4 cellular contexts compared by ENCODE assay signal in the genomic region with DNA sequence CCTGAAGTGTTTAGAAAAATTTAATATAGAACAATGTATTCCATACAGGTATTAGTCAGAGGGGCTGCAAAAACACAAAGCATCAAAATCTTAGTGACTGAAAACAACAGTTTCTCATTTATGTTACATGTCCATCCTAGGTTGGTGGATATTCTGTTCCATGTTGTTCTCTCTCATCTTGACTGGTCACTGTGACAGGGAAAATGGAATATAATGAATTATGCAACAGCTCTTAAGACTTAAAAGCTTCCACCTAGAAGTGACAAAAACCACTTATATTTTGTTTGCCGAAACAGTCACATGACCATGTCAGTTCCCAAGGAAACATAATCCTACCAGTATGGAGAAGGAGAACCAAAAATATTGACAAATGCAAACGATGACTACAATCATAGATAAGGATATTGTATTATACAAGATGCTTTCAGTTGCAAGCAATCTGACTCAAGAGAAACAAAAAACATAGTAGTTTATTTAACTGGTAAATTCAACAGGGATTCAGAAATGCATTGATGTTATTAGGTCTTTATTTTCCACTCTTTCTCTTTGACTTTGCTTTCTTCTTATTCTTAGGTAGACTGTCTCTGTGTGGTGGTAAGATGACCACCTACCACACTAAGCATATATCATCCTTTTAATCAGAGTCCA.
TF ChIP-seq lines count a peak whose summit lies in the region.

No MANE protein-coding gene starts in this region.

TF ChIP-seq in GM12891, 5 proteins besides CTCF, POLR2A, EP300 and RAD21:
- TF ChIP-seq TAF1 (IDR thresholded peaks at IDR 0.05; ENCODE audit: low read depth, low read length), result no peak
- TF ChIP-seq POU2F2 (IDR thresholded peaks at IDR 0.05; ENCODE audit: low read depth, low read length), result no peak
- no peak for TF ChIP-seq SPI1 (IDR thresholded peaks at IDR 0.05; ENCODE audit: low read depth, low read length)
- TF ChIP-seq PAX5 (IDR thresholded peaks at IDR 0.05; ENCODE audit: insufficient read depth, low read length, severe bottlenecking), result no peak
- no peak for TF ChIP-seq POLR2AphosphoS5 (IDR thresholded peaks at IDR 0.05; ENCODE audit: low read depth, low read length)

TF ChIP-seq in K562, 482 proteins besides CTCF, POLR2A, EP300 and RAD21:
- TF ChIP-seq NR2F6 (CRISPR knock-in tag; IDR thresholded peaks at IDR 0.05), result no peak
- TF ChIP-seq, protein P1, sequence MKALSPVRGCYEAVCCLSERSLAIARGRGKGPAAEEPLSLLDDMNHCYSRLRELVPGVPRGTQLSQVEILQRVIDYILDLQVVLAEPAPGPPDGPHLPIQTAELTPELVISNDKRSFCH (CRISPR knock-in tag; IDR thresholded peaks at IDR 0.05), result no peak
- TF ChIP-seq, protein P1 (tag; IDR thresholded peaks at IDR 0.05), result no peak
- TF ChIP-seq MAFG (tag; conservative IDR thresholded peaks at IDR 0.05), result no peak
- no peak for TF ChIP-seq ZNF384 (IDR thresholded peaks at IDR 0.05; ENCODE audit: low read depth, low read length)
- TF ChIP-seq EZH2 (IDR thresholded peaks at IDR 0.05; ENCODE audit: borderline replicate concordance, low read depth, low read length), result no peak
- TF ChIP-seq, protein P2, sequence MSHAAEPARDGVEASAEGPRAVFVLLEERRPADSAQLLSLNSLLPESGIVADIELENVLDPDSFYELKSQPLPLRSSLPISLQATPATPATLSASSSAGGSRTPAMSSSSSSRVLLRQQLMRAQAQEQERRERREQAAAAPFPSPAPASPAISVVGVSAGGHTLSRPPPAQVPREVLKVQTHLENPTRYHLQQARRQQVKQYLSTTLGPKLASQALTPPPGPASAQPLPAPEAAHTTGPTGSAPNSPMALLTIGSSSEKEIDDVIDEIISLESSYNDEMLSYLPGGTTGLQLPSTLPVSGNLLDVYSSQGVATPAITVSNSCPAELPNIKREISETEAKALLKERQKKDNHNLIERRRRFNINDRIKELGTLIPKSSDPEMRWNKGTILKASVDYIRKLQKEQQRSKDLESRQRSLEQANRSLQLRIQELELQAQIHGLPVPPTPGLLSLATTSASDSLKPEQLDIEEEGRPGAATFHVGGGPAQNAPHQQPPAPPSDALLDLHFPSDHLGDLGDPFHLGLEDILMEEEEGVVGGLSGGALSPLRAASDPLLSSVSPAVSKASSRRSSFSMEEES (CRISPR knock-in tag; IDR thresholded peaks at IDR 0.05), result peak; percentile 80
- no peak for TF ChIP-seq HNRNPK (IDR thresholded peaks at IDR 0.05; ENCODE audit: low read depth, low read length, poor library complexity, severe bottlenecking)
- 0 out of 2 replicates have a peak, but pooled peaks have one; percentile 9 for TF ChIP-seq RFX1 (IDR thresholded peaks at IDR 0.05)
- TF ChIP-seq PTRF (tag; IDR thresholded peaks at IDR 0.05), result no peak
- TF ChIP-seq, protein P3, sequence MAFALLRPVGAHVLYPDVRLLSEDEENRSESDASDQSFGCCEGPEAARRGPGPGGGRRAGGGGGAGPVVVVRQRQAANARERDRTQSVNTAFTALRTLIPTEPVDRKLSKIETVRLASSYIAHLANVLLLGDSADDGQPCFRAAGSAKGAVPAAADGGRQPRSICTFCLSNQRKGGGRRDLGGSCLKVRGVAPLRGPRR (CRISPR knock-in tag; IDR thresholded peaks at IDR 0.05), result no peak
TF ChIP-seq in K562: peak in this region for 2.

TF ChIP-seq in GM23338, 12 proteins besides CTCF, POLR2A, EP300 and RAD21 (continues in another document):
- TF ChIP-seq, protein P4, sequence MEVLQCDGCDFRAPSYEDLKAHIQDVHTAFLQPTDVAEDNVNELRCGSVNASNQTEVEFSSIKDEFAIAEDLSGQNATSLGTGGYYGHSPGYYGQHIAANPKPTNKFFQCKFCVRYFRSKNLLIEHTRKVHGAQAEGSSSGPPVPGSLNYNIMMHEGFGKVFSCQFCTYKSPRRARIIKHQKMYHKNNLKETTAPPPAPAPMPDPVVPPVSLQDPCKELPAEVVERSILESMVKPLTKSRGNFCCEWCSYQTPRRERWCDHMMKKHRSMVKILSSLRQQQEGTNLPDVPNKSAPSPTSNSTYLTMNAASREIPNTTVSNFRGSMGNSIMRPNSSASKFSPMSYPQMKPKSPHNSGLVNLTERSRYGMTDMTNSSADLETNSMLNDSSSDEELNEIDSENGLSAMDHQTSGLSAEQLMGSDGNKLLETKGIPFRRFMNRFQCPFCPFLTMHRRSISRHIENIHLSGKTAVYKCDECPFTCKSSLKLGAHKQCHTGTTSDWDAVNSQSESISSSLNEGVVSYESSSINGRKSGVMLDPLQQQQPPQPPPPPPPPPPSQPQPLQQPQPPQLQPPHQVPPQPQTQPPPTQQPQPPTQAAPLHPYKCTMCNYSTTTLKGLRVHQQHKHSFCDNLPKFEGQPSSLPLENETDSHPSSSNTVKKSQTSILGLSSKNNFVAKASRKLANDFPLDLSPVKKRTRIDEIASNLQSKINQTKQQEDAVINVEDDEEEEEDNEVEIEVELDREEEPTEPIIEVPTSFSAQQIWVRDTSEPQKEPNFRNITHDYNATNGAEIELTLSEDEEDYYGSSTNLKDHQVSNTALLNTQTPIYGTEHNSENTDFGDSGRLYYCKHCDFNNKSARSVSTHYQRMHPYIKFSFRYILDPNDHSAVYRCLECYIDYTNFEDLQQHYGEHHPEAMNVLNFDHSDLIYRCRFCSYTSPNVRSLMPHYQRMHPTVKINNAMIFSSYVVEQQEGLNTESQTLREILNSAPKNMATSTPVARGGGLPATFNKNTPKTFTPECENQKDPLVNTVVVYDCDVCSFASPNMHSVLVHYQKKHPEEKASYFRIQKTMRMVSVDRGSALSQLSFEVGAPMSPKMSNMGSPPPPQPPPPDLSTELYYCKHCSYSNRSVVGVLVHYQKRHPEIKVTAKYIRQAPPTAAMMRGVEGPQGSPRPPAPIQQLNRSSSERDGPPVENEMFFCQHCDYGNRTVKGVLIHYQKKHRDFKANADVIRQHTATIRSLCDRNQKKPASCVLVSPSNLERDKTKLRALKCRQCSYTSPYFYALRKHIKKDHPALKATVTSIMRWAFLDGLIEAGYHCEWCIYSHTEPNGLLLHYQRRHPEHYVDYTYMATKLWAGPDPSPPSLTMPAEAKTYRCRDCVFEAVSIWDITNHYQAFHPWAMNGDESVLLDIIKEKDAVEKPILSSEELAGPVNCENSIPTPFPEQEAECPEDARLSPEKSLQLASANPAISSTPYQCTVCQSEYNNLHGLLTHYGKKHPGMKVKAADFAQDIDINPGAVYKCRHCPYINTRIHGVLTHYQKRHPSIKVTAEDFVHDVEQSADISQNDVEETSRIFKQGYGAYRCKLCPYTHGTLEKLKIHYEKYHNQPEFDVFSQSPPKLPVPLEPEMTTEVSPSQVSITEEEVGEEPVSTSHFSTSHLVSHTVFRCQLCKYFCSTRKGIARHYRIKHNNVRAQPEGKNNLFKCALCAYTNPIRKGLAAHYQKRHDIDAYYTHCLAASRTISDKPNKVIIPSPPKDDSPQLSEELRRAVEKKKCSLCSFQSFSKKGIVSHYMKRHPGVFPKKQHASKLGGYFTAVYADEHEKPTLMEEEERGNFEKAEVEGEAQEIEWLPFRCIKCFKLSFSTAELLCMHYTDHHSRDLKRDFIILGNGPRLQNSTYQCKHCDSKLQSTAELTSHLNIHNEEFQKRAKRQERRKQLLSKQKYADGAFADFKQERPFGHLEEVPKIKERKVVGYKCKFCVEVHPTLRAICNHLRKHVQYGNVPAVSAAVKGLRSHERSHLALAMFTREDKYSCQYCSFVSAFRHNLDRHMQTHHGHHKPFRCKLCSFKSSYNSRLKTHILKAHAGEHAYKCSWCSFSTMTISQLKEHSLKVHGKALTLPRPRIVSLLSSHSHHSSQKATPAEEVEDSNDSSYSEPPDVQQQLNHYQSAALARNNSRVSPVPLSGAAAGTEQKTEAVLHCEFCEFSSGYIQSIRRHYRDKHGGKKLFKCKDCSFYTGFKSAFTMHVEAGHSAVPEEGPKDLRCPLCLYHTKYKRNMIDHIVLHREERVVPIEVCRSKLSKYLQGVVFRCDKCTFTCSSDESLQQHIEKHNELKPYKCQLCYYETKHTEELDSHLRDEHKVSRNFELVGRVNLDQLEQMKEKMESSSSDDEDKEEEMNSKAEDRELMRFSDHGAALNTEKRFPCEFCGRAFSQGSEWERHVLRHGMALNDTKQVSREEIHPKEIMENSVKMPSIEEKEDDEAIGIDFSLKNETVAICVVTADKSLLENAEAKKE (CRISPR knock-in tag; IDR thresholded peaks at IDR 0.05), result no peak
- no peak for TF ChIP-seq ZNF331 (CRISPR knock-in tag; IDR thresholded peaks at IDR 0.05; ENCODE audit: low read depth)
- no peak for TF ChIP-seq POLR2AphosphoS5 (IDR thresholded peaks at IDR 0.05; ENCODE audit: low read depth)
- no peak for TF ChIP-seq STAT1 (IDR thresholded peaks at IDR 0.05; ENCODE audit: unreplicated experiment)

TF ChIP-seq in SK-N-SH treated with all-trans-retinoic acid at 6 μM for 48 hours, 23 proteins besides CTCF, POLR2A, EP300 and RAD21:
- TF ChIP-seq PPARA (CRISPR knock-in tag; IDR thresholded peaks at IDR 0.05; ENCODE audit: borderline replicate concordance) (no peak), OSR1 (CRISPR knock-in tag; IDR thresholded peaks at IDR 0.05) (no peak), ZNF8 (CRISPR knock-in tag; IDR thresholded peaks at IDR 0.05) (no peak), ZFP3 (CRISPR knock-in tag; IDR thresholded peaks at IDR 0.05) (no peak), ZFP30 (CRISPR knock-in tag; IDR thresholded peaks at IDR 0.05) (no peak), CSDC2 (CRISPR knock-in tag; IDR thresholded peaks at IDR 0.05) (no peak), TCF4 (CRISPR knock-in tag; IDR thresholded peaks at IDR 0.05; ENCODE audit: borderline replicate concordance) (no peak), ZNF70 (CRISPR knock-in tag; IDR thresholded peaks at IDR 0.05) (no peak), SNAI2 (CRISPR knock-in tag; IDR thresholded peaks at IDR 0.05) (no peak), TOX (CRISPR knock-in tag; IDR thresholded peaks at IDR 0.05; ENCODE audit: borderline replicate concordance) (no peak), ISL1 (CRISPR knock-in tag; IDR thresholded peaks at IDR 0.05) (no peak)
- TF ChIP-seq, protein P5, sequence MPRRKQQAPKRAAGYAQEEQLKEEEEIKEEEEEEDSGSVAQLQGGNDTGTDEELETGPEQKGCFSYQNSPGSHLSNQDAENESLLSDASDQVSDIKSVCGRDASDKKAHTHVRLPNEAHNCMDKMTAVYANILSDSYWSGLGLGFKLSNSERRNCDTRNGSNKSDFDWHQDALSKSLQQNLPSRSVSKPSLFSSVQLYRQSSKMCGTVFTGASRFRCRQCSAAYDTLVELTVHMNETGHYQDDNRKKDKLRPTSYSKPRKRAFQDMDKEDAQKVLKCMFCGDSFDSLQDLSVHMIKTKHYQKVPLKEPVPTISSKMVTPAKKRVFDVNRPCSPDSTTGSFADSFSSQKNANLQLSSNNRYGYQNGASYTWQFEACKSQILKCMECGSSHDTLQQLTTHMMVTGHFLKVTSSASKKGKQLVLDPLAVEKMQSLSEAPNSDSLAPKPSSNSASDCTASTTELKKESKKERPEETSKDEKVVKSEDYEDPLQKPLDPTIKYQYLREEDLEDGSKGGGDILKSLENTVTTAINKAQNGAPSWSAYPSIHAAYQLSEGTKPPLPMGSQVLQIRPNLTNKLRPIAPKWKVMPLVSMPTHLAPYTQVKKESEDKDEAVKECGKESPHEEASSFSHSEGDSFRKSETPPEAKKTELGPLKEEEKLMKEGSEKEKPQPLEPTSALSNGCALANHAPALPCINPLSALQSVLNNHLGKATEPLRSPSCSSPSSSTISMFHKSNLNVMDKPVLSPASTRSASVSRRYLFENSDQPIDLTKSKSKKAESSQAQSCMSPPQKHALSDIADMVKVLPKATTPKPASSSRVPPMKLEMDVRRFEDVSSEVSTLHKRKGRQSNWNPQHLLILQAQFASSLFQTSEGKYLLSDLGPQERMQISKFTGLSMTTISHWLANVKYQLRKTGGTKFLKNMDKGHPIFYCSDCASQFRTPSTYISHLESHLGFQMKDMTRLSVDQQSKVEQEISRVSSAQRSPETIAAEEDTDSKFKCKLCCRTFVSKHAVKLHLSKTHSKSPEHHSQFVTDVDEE (CRISPR knock-in tag; IDR thresholded peaks at IDR 0.05), result no peak
- TF ChIP-seq, protein P6, sequence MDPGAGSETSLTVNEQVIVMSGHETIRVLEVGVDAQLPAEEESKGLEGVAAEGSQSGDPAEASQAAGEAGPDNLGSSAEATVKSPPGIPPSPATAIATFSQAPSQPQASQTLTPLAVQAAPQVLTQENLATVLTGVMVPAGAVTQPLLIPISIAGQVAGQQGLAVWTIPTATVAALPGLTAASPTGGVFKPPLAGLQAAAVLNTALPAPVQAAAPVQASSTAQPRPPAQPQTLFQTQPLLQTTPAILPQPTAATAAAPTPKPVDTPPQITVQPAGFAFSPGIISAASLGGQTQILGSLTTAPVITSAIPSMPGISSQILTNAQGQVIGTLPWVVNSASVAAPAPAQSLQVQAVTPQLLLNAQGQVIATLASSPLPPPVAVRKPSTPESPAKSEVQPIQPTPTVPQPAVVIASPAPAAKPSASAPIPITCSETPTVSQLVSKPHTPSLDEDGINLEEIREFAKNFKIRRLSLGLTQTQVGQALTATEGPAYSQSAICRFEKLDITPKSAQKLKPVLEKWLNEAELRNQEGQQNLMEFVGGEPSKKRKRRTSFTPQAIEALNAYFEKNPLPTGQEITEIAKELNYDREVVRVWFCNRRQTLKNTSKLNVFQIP (CRISPR knock-in tag; IDR thresholded peaks at IDR 0.05; ENCODE audit: borderline replicate concordance, low read depth), result no peak
